9 cellular contexts compared by ENCODE assay signal in genomic region chr3:120177151-120177550, GRCh38.
DNase-seq lines count a peak whose midpoint lies in the region; ATAC-seq, FAIRE-seq and TF ChIP-seq lines count a peak whose summit lies in the region.
"Had no signal": no experiment of that assay in that cellular context is flagged by ENCODE, and none has a peak within 500 bp of the region (broad histone marks: within the 10 kb centered on the region; RNA-seq: fewer than 3 reads in every experiment).

No MANE protein-coding gene starts in this region.

- H3K27ac ChIP-seq in caudate nucleus (ENCODE audit: low read depth, low read length), result no peak overlapping the region
- H3K27ac ChIP-seq: C4-2B had no signal

- peak; percentile 96 for FAIRE-seq in HTR-8/SVneo (lab: Jason Lieb, UNC)

- H3K36me3 ChIP-seq in kidney epithelial cell (ENCODE audit: control insufficient read depth, insufficient read depth, low read length), result no peaks in the 10 kb centered on the region

- no peaks in the 10 kb centered on the region for H3K27me3 ChIP-seq in kidney epithelial cell (ENCODE audit: control insufficient read depth, insufficient read depth, low read length)

- TF ChIP-seq CTCF in astrocyte of the cerebellum (IDR thresholded peaks at IDR 0.05; ENCODE audit: low read depth, low read length, missing control alignments), result no peak
- TF ChIP-seq CTCF in kidney epithelial cell (IDR thresholded peaks at IDR 0.05; ENCODE audit: insufficient read depth, low read length, poor library complexity, severe bottlenecking), result peak; percentile 5

- intact Hi-C loops in left colon (cut with DNase I, micrococcal nuclease), result no loop called here

- peak; percentile 56 for DNase-seq in 8988T
- DNase-seq in HTR-8/SVneo (ENCODE audit: insufficient read length, low spot score), result peak; percentile 90
- DNase-seq in astrocyte of the cerebellum (ENCODE audit: low read depth), result peak; percentile 24
- peak; percentile 74 for DNase-seq in kidney epithelial cell (ENCODE audit: low read depth)
- no peak for DNase-seq in caudate nucleus (lab: John Stamatoyannopoulos, UW)
- DNase-seq in left colon, result no peak

- H3K4me3 ChIP-seq in astrocyte of the cerebellum (ENCODE audit: low read depth, low read length) (no peak overlapping the region), kidney epithelial cell (ENCODE audit: low read depth, low read length) (no peak overlapping the region)

- in situ Hi-C loops in astrocyte of the cerebellum (cut with HindIII; ENCODE audit: low sequenced_read_pairs), result no loop called here

- no peak for ATAC-seq in left colon
- no peak for ATAC-seq in HG03175 (IDR thresholded peaks at IDR 0.05; ENCODE audit: unreplicated experiment)
- ATAC-seq in HG03457 (IDR thresholded peaks at IDR 0.05; ENCODE audit: unreplicated experiment), result no peak

Comparison
In these comparisons a context has a peak if more than half of its experiments do, and no peak if none do; other contexts are left out.
1. DNase-seq: peak in 8988T (single experiment), HTR-8/SVneo (single experiment), astrocyte of the cerebellum (single experiment) and kidney epithelial cell (single experiment); none in caudate nucleus (0 of 61) and left colon (0 of 2).